Comparison of ENCODE assay signal across 27 cellular contexts in the genomic region with DNA sequence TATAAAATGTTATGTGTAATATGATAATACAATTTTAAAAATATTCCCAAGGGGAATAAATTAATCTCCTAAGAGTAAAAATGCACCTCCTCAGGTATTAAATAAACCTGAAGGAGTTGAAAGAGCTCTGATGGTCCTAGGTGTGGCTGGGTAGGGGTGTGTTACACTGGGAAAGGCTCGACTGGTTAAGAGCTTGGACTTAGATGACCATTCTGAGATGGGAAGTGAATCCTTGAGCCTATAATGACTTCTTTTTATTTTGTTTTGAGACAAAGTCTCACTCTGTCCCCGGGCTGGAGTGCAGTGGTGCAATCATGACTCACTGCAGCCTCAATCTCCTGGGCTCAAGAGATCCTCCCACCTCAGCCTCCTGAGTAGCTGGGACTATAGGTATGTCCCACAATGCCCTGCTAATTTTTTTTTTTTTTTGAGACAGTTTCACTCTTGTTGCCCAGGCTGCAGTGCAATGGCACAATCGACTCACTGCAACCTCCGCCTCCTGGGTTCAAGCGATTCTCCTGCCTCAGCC. TPM values are rescaled to one million over a fixed set of nuclear protein-coding genes. Genes with fewer than 3 reads are reported as not detected.
DNase-seq lines count a peak whose midpoint lies in the region; ATAC-seq, FAIRE-seq and TF ChIP-seq lines count a peak whose summit lies in the region.
"Had no signal": no experiment of that assay in that cellular context is flagged by ENCODE, and none has a peak within 500 bp of the region (broad histone marks: within the 10 kb centered on the region; RNA-seq: fewer than 3 reads in every experiment).

No MANE protein-coding gene starts in this region.

- no peak overlapping the region for H2AFZ ChIP-seq in HepG2 (ENCODE audit: low read length)

- no peak overlapping the region for H3K27ac Mint-ChIP-seq in osteocyte (ENCODE audit: unreplicated experiment)
- H3K27ac Mint-ChIP-seq: CD14-positive monocyte; CD4-positive, CD25-positive, alpha-beta regulatory T cell; CD8-positive, alpha-beta memory T cell had no signal

- POLR2A ChIA-PET in HepG2 (lab: Yijun Ruan, JAX), result interaction anchor here (1.5 kb wide), 1 partner anchor 8 kb away, joined by 5 read pairs; the partner anchor contains the start of gene HABP4

- no peak overlapping the region for H3K4me3 Mint-ChIP-seq in osteocyte (ENCODE audit: unreplicated experiment)
- H3K4me3 Mint-ChIP-seq: CD14-positive monocyte; CD4-positive, alpha-beta memory T cell; CD4-positive, CD25-positive, alpha-beta regulatory T cell; CD8-positive, alpha-beta memory T cell had no signal

- no peaks in the 10 kb centered on the region for H3K27me3 ChIP-seq in HepG2 (ENCODE audit: control insufficient read depth in 1 of 2, insufficient read depth in 2 of 2, low read length in 2 of 2)
- H3K27me3 ChIP-seq in right lobe of liver, result no peaks in the 10 kb centered on the region
- H3K27me3 ChIP-seq: BE2C, BLaER1 had no signal

- no peaks in the 10 kb centered on the region for H4K20me1 ChIP-seq in HepG2 (ENCODE audit: insufficient read depth, low read length)
- H4K20me1 ChIP-seq: BLaER1 had no signal

- H3K27ac ChIP-seq in HepG2 (ENCODE audit: extremely low read length, insufficient read depth, low read length) (no peak overlapping the region), right lobe of liver (no peak overlapping the region)
- H3K27ac ChIP-seq: 22Rv1, A549, BLaER1 had no signal

- no peak for TF ChIP-seq CTCF in HepG2 (CRISPR knock-in tag; IDR thresholded peaks at IDR 0.05)
- TF ChIP-seq CTCF in right lobe of liver (IDR thresholded peaks at IDR 0.05), result no peak
- no peak for TF ChIP-seq CTCF in osteocyte (IDR thresholded peaks at IDR 0.05)

- no peaks in the 10 kb centered on the region for H3K9me3 ChIP-seq in HepG2 (ENCODE audit: low read length)
- H3K9me3 ChIP-seq in right lobe of liver, result no peaks in the 10 kb centered on the region
- H3K9me3 ChIP-seq: A549, BE2C, BLaER1 had no signal

- no peak overlapping the region for H3K9ac ChIP-seq in HepG2 (ENCODE audit: insufficient read depth, low read depth, low read length)
- H3K9ac ChIP-seq: BLaER1 had no signal

- TF ChIP-seq EP300 in HepG2 (IDR thresholded peaks at IDR 0.05; ENCODE audit: low read depth in 2 of 2, low read length in 2 of 2) (no peak), HepG2 (CRISPR knock-in tag; IDR thresholded peaks at IDR 0.05; ENCODE audit: borderline replicate concordance) (no peak)

- H3K4me1 Mint-ChIP-seq in osteocyte (ENCODE audit: unreplicated experiment), result no peaks in the 10 kb centered on the region
- H3K4me1 Mint-ChIP-seq: CD14-positive monocyte; CD4-positive, alpha-beta memory T cell had no signal

- H3K4me3 ChIP-seq in HepG2 (replicated peaks in 1 of 3; ENCODE audit: insufficient read depth in 1 of 3, low read depth in 2 of 3, low read length in 3 of 3) (no peak overlapping the region), right lobe of liver (no peak overlapping the region)
- H3K4me3 ChIP-seq: A549, BLaER1, GM12878 had no signal

- 59% methylated on average over 5 of the region's 5 CpGs for WGBS in HepG2 (ENCODE audit: low lambda C conversion rate)
- WGBS in right lobe of liver (ENCODE audit: insufficient coverage, low coverage, low lambda C conversion rate, missing lambda C conversion rate), result 77% methylated on average over 3 of the region's 5 CpGs

- CTCF ChIA-PET in HepG2 (lab: Yijun Ruan, JAX; ENCODE audit: low intra/inter-chr PET ratio, low total read pairs), result no interaction called here

- H3K4me1 ChIP-seq in HepG2 (ENCODE audit: insufficient read depth, low read length) (peaks cover 52% of the 10 kb centered on the region), right lobe of liver (no peaks in the 10 kb centered on the region)
- H3K4me1 ChIP-seq: A549, BE2C, BLaER1 had no signal

- ATAC-seq in HepG2 (no peak), right lobe of liver (no peak), left colon (peak; percentile 54)
- ATAC-seq: A549, GM12878 had no signal

- no peaks in the 10 kb centered on the region for H3K9me3 Mint-ChIP-seq in osteocyte (ENCODE audit: unreplicated experiment)
- H3K9me3 Mint-ChIP-seq: CD14-positive monocyte; CD4-positive, CD25-positive, alpha-beta regulatory T cell; CD8-positive, alpha-beta memory T cell had no signal

- no peak for TF ChIP-seq RAD21 in HepG2 (CRISPR knock-in tag; IDR thresholded peaks at IDR 0.05)

- TF ChIP-seq POLR2A in HepG2 (IDR thresholded peaks at IDR 0.05; ENCODE audit: insufficient read depth in 1 of 2, low read depth in 2 of 2, low read length in 2 of 2), result no peak
- no peak for TF ChIP-seq POLR2A in right lobe of liver (IDR thresholded peaks at IDR 0.05)

- no peak overlapping the region for H3K4me2 ChIP-seq in HepG2 (ENCODE audit: low read depth, low read length)
- H3K4me2 ChIP-seq: A549, BLaER1 had no signal

- FAIRE-seq in HepG2 (lab: Jason Lieb, UNC), result no peak
- FAIRE-seq: A549, GM12878, GM12892, GM18507 had no signal

- DNase-seq in HepG2 (ENCODE audit: low spot score) (no peak), right lobe of liver (no peak), left colon (no peak), osteocyte (ENCODE audit: extremely low spot score, unreplicated experiment) (peak; percentile 48), epidermal melanocyte (ENCODE audit: insufficient read length, low spot score) (no peak), NCI-H226 (no peak), HUDEP-2 (lab: John Stamatoyannopoulos, UW; ENCODE audit: unreplicated experiment in 76 of 76) (no peak)
- DNase-seq: BE2C; C1 segment of cervical spinal cord; CD4-positive, alpha-beta memory T cell; CD4-positive, CD25-positive, alpha-beta regulatory T cell; CD8-positive, alpha-beta memory T cell; COR-L47; DMS 273 treated with DMSO at 0.1 percent for 48 hours; DMS153; DMS53; DMS79; DND-41; EL; GDM1 had no signal

- intact Hi-C loops in HepG2 (cut with micrococcal nuclease; ENCODE audit: unreplicated experiment), result no loop called here
- intact Hi-C loops in right lobe of liver (cut with DNase I), result loop anchor here (5.0 to 10.0 kb wide), 3 partner anchors 116 to 227 kb away; no protein-coding TSS in a partner anchor
- intact Hi-C loops in left colon (cut with DNase I, micrococcal nuclease), result loop anchor here in 1 of 2 donors (10.0 kb wide), 1 partner anchor 224 kb away; no protein-coding TSS in a partner anchor

- no peaks in the 10 kb centered on the region for H3K79me2 ChIP-seq in HepG2 (ENCODE audit: insufficient read depth, low read length)

- BruUV-seq in HepG2 (replicated peaks; lab: Mats Ljungman, UMichigan), result no TSS peak

- in situ Hi-C loops in HepG2 (cut with HindIII; ENCODE audit: extremely low pct_ligation_motif_present, low pct_unique_long_range_greater_than_20kb), result loop anchor here (10.0 kb wide), 1 partner anchor 214 kb away; the partner anchor contains the start of gene PRXL2C

- H3K27me3 Mint-ChIP-seq in osteocyte (ENCODE audit: unreplicated experiment), result no peaks in the 10 kb centered on the region
- H3K27me3 Mint-ChIP-seq: CD4-positive, alpha-beta memory T cell; CD8-positive, alpha-beta memory T cell had no signal

- no peaks in the 10 kb centered on the region for H3K36me3 Mint-ChIP-seq in osteocyte (ENCODE audit: unreplicated experiment)
- H3K36me3 Mint-ChIP-seq: CD14-positive monocyte; CD4-positive, alpha-beta memory T cell; CD4-positive, CD25-positive, alpha-beta regulatory T cell; CD8-positive, alpha-beta memory T cell had no signal

- H3K36me3 ChIP-seq in HepG2 (replicated peaks in 1 of 2; ENCODE audit: control insufficient read depth in 1 of 2, insufficient read depth in 2 of 2, low read length in 2 of 2) (no peaks in the 10 kb centered on the region), right lobe of liver (no peaks in the 10 kb centered on the region)
- H3K36me3 ChIP-seq: BE2C, BLaER1 had no signal

RNA-seq across cellular contexts. Expression of gene HABP4, which starts 9.2 kb away (rescaled TPM):
- total RNA-seq in HepG2 (2016; rRNA removed; fragmentation: Illumina TruSeq; extraction: Trizol) (14.3 and 16.9 TPM in 2 replicates), right lobe of liver (1 to 10 TPM; 1.4 to 6.2 (median 4.7) TPM), left colon (1 to 10 TPM; 2.0 to 4.3 TPM), osteocyte (15.8 and 16.5 TPM in 2 replicates)
- 18.4 and 20.8 TPM in 2 replicates for total RNA-seq in HepG2 (2016; cell fraction: cytosol; rRNA removed; fragmentation: Illumina TruSeq; extraction: Trizol; ENCODE audit: low read depth)
- total RNA-seq in HepG2 (2016; cell fraction: insoluble cytoplasmic fraction; rRNA removed; fragmentation: Illumina TruSeq; extraction: Trizol), result 15.7 TPM in 2 replicates
- total RNA-seq in HepG2 (2016; cell fraction: membrane; rRNA removed; fragmentation: Illumina TruSeq; extraction: Trizol), result 19.9 and 20.6 TPM in 2 replicates
- 7.3 and 8.2 TPM in 2 replicates for total RNA-seq in HepG2 (2016; cell fraction: nucleus; rRNA removed; fragmentation: Illumina TruSeq; extraction: Trizol)
- 21.7 and 26.6 TPM in 2 replicates for polyA plus RNA-seq in HepG2 (2011; rRNA removed)
- polyA plus RNA-seq in HepG2 (2011; cell fraction: cytosol; rRNA removed), result 20.8 and 23.4 TPM in 2 replicates
- 12.7 and 13.6 TPM in 2 replicates for polyA plus RNA-seq in HepG2 (2011; cell fraction: nucleus; rRNA removed)
- polyA plus RNA-seq in HepG2 (2012), result 42.1 and 46.6 TPM in 2 replicates
- polyA plus RNA-seq in HepG2 (2016; cell fraction: cytosol; fragmentation: Illumina TruSeq; extraction: Trizol; ENCODE audit: low read depth), result 13.3 and 14.9 TPM in 2 replicates
- polyA plus RNA-seq in HepG2 (2016; cell fraction: insoluble cytoplasmic fraction; fragmentation: Illumina TruSeq; extraction: Trizol; ENCODE audit: low read depth), result 23.9 and 25.8 TPM in 2 replicates
- 20.6 and 21.6 TPM in 2 replicates for polyA plus RNA-seq in HepG2 (2016; cell fraction: membrane; fragmentation: Illumina TruSeq; extraction: Trizol; ENCODE audit: low read depth)
- 23.5 and 25.3 TPM in 2 replicates for polyA plus RNA-seq in HepG2 (2016; cell fraction: nucleus; fragmentation: Illumina TruSeq; extraction: Trizol; ENCODE audit: insufficient read depth, low read depth)
- 1.4 and 6.0 TPM in 2 replicates for polyA minus RNA-seq in HepG2 (2011; rRNA and poly(A)+ RNA removed; ENCODE audit: low replicate concordance)
- 9.7 and 10.0 TPM in 2 replicates for polyA minus RNA-seq in HepG2 (2011; cell fraction: cytosol; rRNA and poly(A)+ RNA removed)
- 10.3 and 10.7 TPM in 2 replicates for polyA minus RNA-seq in HepG2 (2011; cell fraction: nucleus; rRNA and poly(A)+ RNA removed)

RNA-seq across cellular contexts. Expression of gene ZNF367, which starts 22.6 kb away (rescaled TPM):
- total RNA-seq in HepG2 (2016; rRNA removed; fragmentation: Illumina TruSeq; extraction: Trizol) (7.7 and 8.1 TPM in 2 replicates), right lobe of liver (1 to 10 TPM in 5 of 6 experiments, under 1 TPM in 1; 0.73 to 9.2 (median 2.6) TPM), left colon (1 to 10 TPM; 1.6 to 3.4 TPM), osteocyte (2.1 and 2.3 TPM in 2 replicates)
- 1.2 TPM in 2 replicates for total RNA-seq in HepG2 (2016; cell fraction: cytosol; rRNA removed; fragmentation: Illumina TruSeq; extraction: Trizol; ENCODE audit: low read depth)
- 8.0 and 8.1 TPM in 2 replicates for total RNA-seq in HepG2 (2016; cell fraction: insoluble cytoplasmic fraction; rRNA removed; fragmentation: Illumina TruSeq; extraction: Trizol)
- 3.0 and 4.0 TPM in 2 replicates for total RNA-seq in HepG2 (2016; cell fraction: membrane; rRNA removed; fragmentation: Illumina TruSeq; extraction: Trizol)
- 10.3 and 11.5 TPM in 2 replicates for total RNA-seq in HepG2 (2016; cell fraction: nucleus; rRNA removed; fragmentation: Illumina TruSeq; extraction: Trizol)
- polyA plus RNA-seq in HepG2 (2011; rRNA removed), result 1.8 and 2.9 TPM in 2 replicates
- 1.1 TPM in 2 replicates for polyA plus RNA-seq in HepG2 (2011; cell fraction: cytosol; rRNA removed)
- polyA plus RNA-seq in HepG2 (2011; cell fraction: nucleus; rRNA removed), result 2.0 and 3.3 TPM in 2 replicates
- polyA plus RNA-seq in HepG2 (2012), result 2.5 and 4.6 TPM in 2 replicates
- 0.44 and 0.57 TPM in 2 replicates for polyA plus RNA-seq in HepG2 (2016; cell fraction: cytosol; fragmentation: Illumina TruSeq; extraction: Trizol; ENCODE audit: low read depth)
- polyA plus RNA-seq in HepG2 (2016; cell fraction: insoluble cytoplasmic fraction; fragmentation: Illumina TruSeq; extraction: Trizol; ENCODE audit: low read depth), result 7.1 and 7.8 TPM in 2 replicates
- polyA plus RNA-seq in HepG2 (2016; cell fraction: membrane; fragmentation: Illumina TruSeq; extraction: Trizol; ENCODE audit: low read depth), result 1.4 and 1.7 TPM in 2 replicates
- polyA plus RNA-seq in HepG2 (2016; cell fraction: nucleus; fragmentation: Illumina TruSeq; extraction: Trizol; ENCODE audit: insufficient read depth, low read depth), result 19.1 and 20.1 TPM in 2 replicates
- polyA minus RNA-seq in HepG2 (2011; rRNA and poly(A)+ RNA removed; ENCODE audit: low replicate concordance), result 2.3 and 10.9 TPM in 2 replicates
- 1.8 and 2.5 TPM in 2 replicates for polyA minus RNA-seq in HepG2 (2011; cell fraction: cytosol; rRNA and poly(A)+ RNA removed)
- 3.4 and 5.7 TPM in 2 replicates for polyA minus RNA-seq in HepG2 (2011; cell fraction: nucleus; rRNA and poly(A)+ RNA removed)

RNA-seq across cellular contexts. Expression of gene SLC35D2, which starts 57.2 kb away (rescaled TPM):
- total RNA-seq in HepG2 (2016; rRNA removed; fragmentation: Illumina TruSeq; extraction: Trizol) (59.6 and 96.2 TPM in 2 replicates), right lobe of liver (10 to 100 TPM; 28.9 to 48.1 (median 34.3) TPM), left colon (10 to 100 TPM; 90.5 to 94.6 TPM), osteocyte (18.3 and 20.2 TPM in 2 replicates)
- 187 and 190 TPM in 2 replicates for total RNA-seq in HepG2 (2016; cell fraction: cytosol; rRNA removed; fragmentation: Illumina TruSeq; extraction: Trizol; ENCODE audit: low read depth)
- 58.0 and 98.8 TPM in 2 replicates for total RNA-seq in HepG2 (2016; cell fraction: insoluble cytoplasmic fraction; rRNA removed; fragmentation: Illumina TruSeq; extraction: Trizol)
- total RNA-seq in HepG2 (2016; cell fraction: membrane; rRNA removed; fragmentation: Illumina TruSeq; extraction: Trizol), result 218 and 226 TPM in 2 replicates
- 63.3 and 75.6 TPM in 2 replicates for total RNA-seq in HepG2 (2016; cell fraction: nucleus; rRNA removed; fragmentation: Illumina TruSeq; extraction: Trizol)
- polyA plus RNA-seq in HepG2 (2011; rRNA removed), result 97.4 and 103 TPM in 2 replicates
- 70.4 and 119 TPM in 2 replicates for polyA plus RNA-seq in HepG2 (2011; cell fraction: cytosol; rRNA removed)
- polyA plus RNA-seq in HepG2 (2011; cell fraction: nucleus; rRNA removed), result 52.2 and 66.4 TPM in 2 replicates
- polyA plus RNA-seq in HepG2 (2012), result 137 and 167 TPM in 2 replicates
- polyA plus RNA-seq in HepG2 (2016; cell fraction: cytosol; fragmentation: Illumina TruSeq; extraction: Trizol; ENCODE audit: low read depth), result 214 and 245 TPM in 2 replicates
- 71.1 and 77.0 TPM in 2 replicates for polyA plus RNA-seq in HepG2 (2016; cell fraction: insoluble cytoplasmic fraction; fragmentation: Illumina TruSeq; extraction: Trizol; ENCODE audit: low read depth)
- 233 and 237 TPM in 2 replicates for polyA plus RNA-seq in HepG2 (2016; cell fraction: membrane; fragmentation: Illumina TruSeq; extraction: Trizol; ENCODE audit: low read depth)
- polyA plus RNA-seq in HepG2 (2016; cell fraction: nucleus; fragmentation: Illumina TruSeq; extraction: Trizol; ENCODE audit: insufficient read depth, low read depth), result 115 and 125 TPM in 2 replicates
- polyA minus RNA-seq in HepG2 (2011; rRNA and poly(A)+ RNA removed; ENCODE audit: low replicate concordance), result 5.1 and 25.0 TPM in 2 replicates
- polyA minus RNA-seq in HepG2 (2011; cell fraction: cytosol; rRNA and poly(A)+ RNA removed), result 50.7 and 55.5 TPM in 2 replicates
- 68.4 and 80.7 TPM in 2 replicates for polyA minus RNA-seq in HepG2 (2011; cell fraction: nucleus; rRNA and poly(A)+ RNA removed)
